Comparison of ENCODE assay signal across 14 cellular contexts in genomic region chr20:57810511-57811372, GRCh38.
A peak's percentile ranks its signal among the peaks of the same experiment; 100 is the strongest.
DNase-seq lines count a peak whose midpoint lies in the region; ATAC-seq and TF ChIP-seq lines count a peak whose summit lies in the region.
"Had no signal": no experiment of that assay in that cellular context is flagged by ENCODE, and none has a peak within 500 bp of the region (broad histone marks: within the 10 kb centered on the region; RNA-seq: fewer than 3 reads in every experiment).

No MANE protein-coding gene starts in this region.

- intact Hi-C loops in Caco-2 (cut with micrococcal nuclease; ENCODE audit: unreplicated experiment) (loop anchor here (5.0 kb wide), 1 partner anchor 93 kb away; no protein-coding TSS in a partner anchor), PC-3 (cut with micrococcal nuclease) (no loop called here)

- H3K9me3 Mint-ChIP-seq in Caco-2 (ENCODE audit: unreplicated experiment) (no peaks in the 10 kb centered on the region), neural progenitor cell (no peaks in the 10 kb centered on the region)

- H4K20me1 ChIP-seq in PC-3 (ENCODE audit: low read length) (no peaks in the 10 kb centered on the region), neural progenitor cell (ENCODE audit: low read depth) (no peaks in the 10 kb centered on the region)

- no TSS peak for BruUV-seq in Caco-2 (replicated peaks; lab: Mats Ljungman, UMichigan)
- BruUV-seq in PC-3 (replicated peaks; lab: Mats Ljungman, UMichigan), result no TSS peak

- no peaks in the 10 kb centered on the region for H3K27me3 ChIP-seq in Caco-2 (replicated peaks; ENCODE audit: control insufficient read depth, insufficient read depth, low read length)
- no peaks in the 10 kb centered on the region for H3K27me3 ChIP-seq in PC-3 (ENCODE audit: low read length)
- no peaks in the 10 kb centered on the region for H3K27me3 ChIP-seq in neural progenitor cell

- peaks cover 8% of the 10 kb centered on the region for H3K27me3 Mint-ChIP-seq in Caco-2 (ENCODE audit: insufficient read depth, unreplicated experiment)
- H3K27me3 Mint-ChIP-seq in neural progenitor cell (ENCODE audit: insufficient read depth, low read depth), result peaks cover 7% of the 10 kb centered on the region

- no peak for TF ChIP-seq CTCF in Caco-2 (IDR thresholded peaks at IDR 0.05; ENCODE audit: insufficient read depth in 1 of 2, low read depth in 1 of 2, low read length in 1 of 2, severe bottlenecking in 1 of 2, unreplicated experiment in 1 of 2)
- TF ChIP-seq CTCF in PC-3 (conservative IDR thresholded peaks at IDR 0.05; ENCODE audit: low read depth, low read length), result no peak
- TF ChIP-seq CTCF in neural progenitor cell (IDR thresholded peaks at IDR 0.05), result no peak

- peaks cover 16% of the 10 kb centered on the region for H3K4me1 ChIP-seq in Caco-2
- peaks cover 6% of the 10 kb centered on the region; the same call in 1 of the 2 replicates for H3K4me1 ChIP-seq in PC-3 (ENCODE audit: insufficient read depth, low read length)
- H3K4me1 ChIP-seq in neural progenitor cell, result peaks cover 9% of the 10 kb centered on the region

- CTCF ChIA-PET in Caco-2 (lab: Charles Lee) (interaction anchor here (0.6 to 0.8 kb wide), 3 partner anchors 117 to 611 kb away, joined by 3 to 5 read pairs (median 4); no protein-coding TSS in a partner anchor), PC-3 (lab: Charles Lee) (no interaction called here)

- DNase-seq in Caco-2 (peak; percentile 82 to 91), PC-3 (peak; percentile 50), glomerular visceral epithelial cell (ENCODE audit: extremely low spot score) (peak; percentile 71), neural progenitor cell (ENCODE audit: low spot score) (peak; percentile 33), NCI-H524 (lab: John Stamatoyannopoulos, UW) (no peak), DMS79 treated with DMSO at 0.1 percent for 48 hours (lab: John Stamatoyannopoulos, UW) (no peak)
- no peak for DNase-seq in effector CD8-positive, alpha-beta T cell (lab: John Stamatoyannopoulos, UW)
- DNase-seq: activated CD4-positive, alpha-beta T cell treated with anti-CD3 and anti-CD28 coated beads, Interleukin-2, amount 50 U/mL, for 1 hour; activated gamma-delta T cell; DMS 273 treated with DMSO at 0.1 percent for 48 hours; NCI-H2107; stimulated activated CD4-positive, alpha-beta T cell treated with anti-CD3 and anti-CD28 coated beads, Interleukin-15, amount 100 ng/mL, for 24 hours had no signal

- H2AFZ ChIP-seq in PC-3 (ENCODE audit: low read length) (no peak overlapping the region), neural progenitor cell (replicated peaks) (peak overlapping the region; percentile 62)

- H3K79me2 ChIP-seq in PC-3 (ENCODE audit: low read length) (no peaks in the 10 kb centered on the region), neural progenitor cell (ENCODE audit: low read depth) (no peaks in the 10 kb centered on the region)

- H3K9me3 ChIP-seq in Caco-2 (peaks cover 3% of the 10 kb centered on the region; the same call in 1 of the 2 replicates), PC-3 (ENCODE audit: low read length) (no peaks in the 10 kb centered on the region), neural progenitor cell (ENCODE audit: low read depth) (no peaks in the 10 kb centered on the region)
- H3K9me3 ChIP-seq: left ventricle myocardium inferior had no signal

- peaks cover 16% of the 10 kb centered on the region for H3K4me1 Mint-ChIP-seq in Caco-2 (ENCODE audit: low read depth, unreplicated experiment)
- peaks cover 25% of the 10 kb centered on the region for H3K4me1 Mint-ChIP-seq in neural progenitor cell

- POLR2A ChIA-PET in Caco-2 (lab: Charles Lee), result no interaction called here
- POLR2A ChIA-PET in PC-3 (lab: Charles Lee; ENCODE audit: unreplicated experiment), result no interaction called here

- ATAC-seq in PC-3 (peak; percentile 64), HG03457 (IDR thresholded peaks at IDR 0.05; ENCODE audit: unreplicated experiment) (no peak)

- H3K36me3 ChIP-seq in Caco-2 (ENCODE audit: control insufficient read depth, insufficient read depth, low read length), result no peaks in the 10 kb centered on the region
- H3K36me3 ChIP-seq in PC-3 (ENCODE audit: low read depth, low read length), result no peaks in the 10 kb centered on the region
- H3K36me3 ChIP-seq in neural progenitor cell, result no peaks in the 10 kb centered on the region
- H3K36me3 ChIP-seq: left ventricle myocardium inferior had no signal

- H3K27ac Mint-ChIP-seq in Caco-2 (ENCODE audit: unreplicated experiment) (peak overlapping the region; percentile 9), neural progenitor cell (no peak overlapping the region)

- H3K4me3 Mint-ChIP-seq in Caco-2 (ENCODE audit: unreplicated experiment) (peak overlapping the region; percentile 13), neural progenitor cell (no peak overlapping the region)

- H3K36me3 Mint-ChIP-seq in Caco-2 (ENCODE audit: insufficient read depth, unreplicated experiment), result peaks cover 4% of the 10 kb centered on the region
- no peaks in the 10 kb centered on the region for H3K36me3 Mint-ChIP-seq in neural progenitor cell

- H3K4me2 ChIP-seq in PC-3 (ENCODE audit: low read length) (no peak overlapping the region), neural progenitor cell (peak overlapping the region; percentile 14)

- H3K9ac ChIP-seq in PC-3 (ENCODE audit: low read length) (no peak overlapping the region), neural progenitor cell (no peak overlapping the region)

- H3F3A ChIP-seq in PC-3 (ENCODE audit: low read length, unreplicated experiment) (no peaks in the 10 kb centered on the region), neural progenitor cell (ENCODE audit: low read depth) (no peaks in the 10 kb centered on the region)

- no peaks in the 10 kb centered on the region for H3K9me2 ChIP-seq in PC-3 (replicated peaks; ENCODE audit: low read length)

- no peak overlapping the region for H3K4me3 ChIP-seq in Caco-2 (ENCODE audit: low read depth, low read length)
- H3K4me3 ChIP-seq in PC-3 (ENCODE audit: low read length), result no peak overlapping the region
- H3K4me3 ChIP-seq in neural progenitor cell, result no peak overlapping the region
- H3K4me3 ChIP-seq: left ventricle myocardium inferior had no signal

- H3K27ac ChIP-seq in PC-3 (ENCODE audit: low read length) (no peak overlapping the region), neural progenitor cell (no peak overlapping the region)
- H3K27ac ChIP-seq: left ventricle myocardium inferior had no signal

Comparison
In these comparisons a context has a peak if more than half of its experiments do, and no peak if none do; other contexts are left out.
1. DNase-seq: peak in Caco-2 (2 of 2), PC-3 (single experiment), glomerular visceral epithelial cell (single experiment) and neural progenitor cell (single experiment); none in NCI-H524 (0 of 2), effector CD8-positive, alpha-beta T cell (single experiment) and DMS79 treated with DMSO at 0.1 percent for 48 hours (single experiment).